Comparison of ENCODE assay signal across 10 cellular contexts in the genomic region with DNA sequence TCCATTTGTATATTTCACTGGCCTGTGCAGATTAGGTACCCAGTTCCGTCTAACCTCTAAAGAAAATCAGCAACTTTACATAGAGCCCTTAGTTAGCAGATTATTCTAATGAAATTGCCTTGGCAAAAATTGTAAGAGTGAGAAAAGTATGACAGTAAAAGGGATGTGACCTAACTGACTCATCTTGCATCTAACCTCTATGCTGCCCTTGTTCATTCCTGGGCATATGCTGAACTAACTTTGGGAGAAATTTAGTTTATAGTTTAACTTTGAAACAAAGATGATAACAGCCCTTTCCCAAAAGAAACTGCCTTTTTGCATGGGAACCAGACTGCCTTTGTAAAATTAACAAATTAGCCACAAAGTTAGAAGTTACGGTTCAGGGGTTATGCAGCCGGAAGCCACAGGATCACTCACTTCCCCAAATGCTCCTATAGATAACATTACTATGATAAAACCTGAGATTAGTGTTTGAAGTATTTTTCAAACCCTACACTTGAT.
A peak's percentile ranks its signal among the peaks of the same experiment; 100 is the strongest.
DNase-seq lines count a peak whose midpoint lies in the region; ATAC-seq and TF ChIP-seq lines count a peak whose summit lies in the region.
"Had no signal": no experiment of that assay in that cellular context is flagged by ENCODE, and none has a peak within 500 bp of the region (broad histone marks: within the 10 kb centered on the region; RNA-seq: fewer than 3 reads in every experiment).

No MANE protein-coding gene starts in this region.

- H3K4me3 ChIP-seq in OCI-LY7 (ENCODE audit: low read depth, low read length, poor library complexity, severe bottlenecking) = peak overlapping the region; percentile 61

- intact Hi-C loops in OCI-LY7 (cut with micrococcal nuclease; ENCODE audit: unreplicated experiment) = loop anchor here (10.0 kb wide), 2 partner anchors 1288 to 1728 kb away; no protein-coding TSS in a partner anchor

- TF ChIP-seq CTCF in OCI-LY7 (conservative IDR thresholded peaks at IDR 0.05; ENCODE audit: low read length) (no peak), foreskin keratinocyte (conservative IDR thresholded peaks at IDR 0.05) (no peak)

- H3K27ac ChIP-seq in OCI-LY7 (ENCODE audit: low read depth, low read length, poor library complexity, severe bottlenecking) (peak overlapping the region; percentile 96), foreskin keratinocyte (no peak overlapping the region)
- H3K27ac ChIP-seq: neutrophil had no signal

- ATAC-seq in GM18519 (IDR thresholded peaks at IDR 0.05; ENCODE audit: low FRiP score, unreplicated experiment) (peak; percentile 87), GM21529 (IDR thresholded peaks at IDR 0.05; ENCODE audit: unreplicated experiment) (peak; percentile 79), HG03139 (IDR thresholded peaks at IDR 0.05; ENCODE audit: unreplicated experiment) (peak; percentile 78), foreskin keratinocyte (no peak)

- H3K9me2 ChIP-seq in OCI-LY7 (ENCODE audit: insufficient read depth, low read length) = no peaks in the 10 kb centered on the region

- peaks cover 42% of the 10 kb centered on the region; the same call in 1 of the 2 replicates for H3K79me2 ChIP-seq in OCI-LY7 (ENCODE audit: insufficient read depth, low read depth, low read length)

- peak overlapping the region; percentile 70 for H3K4me2 ChIP-seq in OCI-LY7 (ENCODE audit: low read length)

- POLR2A ChIA-PET in OCI-LY7 (lab: Charles Lee) = no interaction called here

- peaks cover 28% of the 10 kb centered on the region for H3K36me3 ChIP-seq in OCI-LY7 (ENCODE audit: insufficient read depth, low read length)
- H3K36me3 ChIP-seq: neutrophil had no signal

- H2AFZ ChIP-seq in OCI-LY7 (ENCODE audit: low read length) = peak overlapping the region; percentile 76; the same call in 1 of the 2 replicates

- peaks cover 27% of the 10 kb centered on the region for H3K9me3 ChIP-seq in OCI-LY7 (ENCODE audit: low read length)
- H3K9me3 ChIP-seq: neutrophil had no signal

- no TSS peak for BruUV-seq in OCI-LY7 (replicated peaks; lab: Mats Ljungman, UMichigan)

- H3K27me3 ChIP-seq in foreskin keratinocyte = no peaks in the 10 kb centered on the region
- H3K27me3 ChIP-seq: neutrophil had no signal

- DNase-seq in OCI-LY7 (ENCODE audit: low spot score) = peak; percentile 65
- DNase-seq in NCI-H1436 (lab: John Stamatoyannopoulos, UW) = no peak
- no peak for DNase-seq in nucleus accumbens (lab: John Stamatoyannopoulos, UW)
- DNase-seq in stimulated activated CD4-positive, alpha-beta T cell treated with anti-CD3 and anti-CD28 coated beads, Interleukin-2, amount 100 ng/mL, for 24 hours = no peak
- no peak for DNase-seq in foreskin keratinocyte
- DNase-seq: COR-L47 had no signal

- H3K4me1 ChIP-seq in OCI-LY7 (ENCODE audit: insufficient read depth, low read length, poor library complexity, severe bottlenecking) = peaks cover 57% of the 10 kb centered on the region
- no peaks in the 10 kb centered on the region for H3K4me1 ChIP-seq in foreskin keratinocyte

- H4K20me1 ChIP-seq in OCI-LY7 (ENCODE audit: insufficient read depth, low read length) = no peaks in the 10 kb centered on the region

- CTCF ChIA-PET in OCI-LY7 (lab: Charles Lee; ENCODE audit: unreplicated experiment) = no interaction called here
